ENCODE assay signal across 1 cellular context in the genomic region with DNA sequence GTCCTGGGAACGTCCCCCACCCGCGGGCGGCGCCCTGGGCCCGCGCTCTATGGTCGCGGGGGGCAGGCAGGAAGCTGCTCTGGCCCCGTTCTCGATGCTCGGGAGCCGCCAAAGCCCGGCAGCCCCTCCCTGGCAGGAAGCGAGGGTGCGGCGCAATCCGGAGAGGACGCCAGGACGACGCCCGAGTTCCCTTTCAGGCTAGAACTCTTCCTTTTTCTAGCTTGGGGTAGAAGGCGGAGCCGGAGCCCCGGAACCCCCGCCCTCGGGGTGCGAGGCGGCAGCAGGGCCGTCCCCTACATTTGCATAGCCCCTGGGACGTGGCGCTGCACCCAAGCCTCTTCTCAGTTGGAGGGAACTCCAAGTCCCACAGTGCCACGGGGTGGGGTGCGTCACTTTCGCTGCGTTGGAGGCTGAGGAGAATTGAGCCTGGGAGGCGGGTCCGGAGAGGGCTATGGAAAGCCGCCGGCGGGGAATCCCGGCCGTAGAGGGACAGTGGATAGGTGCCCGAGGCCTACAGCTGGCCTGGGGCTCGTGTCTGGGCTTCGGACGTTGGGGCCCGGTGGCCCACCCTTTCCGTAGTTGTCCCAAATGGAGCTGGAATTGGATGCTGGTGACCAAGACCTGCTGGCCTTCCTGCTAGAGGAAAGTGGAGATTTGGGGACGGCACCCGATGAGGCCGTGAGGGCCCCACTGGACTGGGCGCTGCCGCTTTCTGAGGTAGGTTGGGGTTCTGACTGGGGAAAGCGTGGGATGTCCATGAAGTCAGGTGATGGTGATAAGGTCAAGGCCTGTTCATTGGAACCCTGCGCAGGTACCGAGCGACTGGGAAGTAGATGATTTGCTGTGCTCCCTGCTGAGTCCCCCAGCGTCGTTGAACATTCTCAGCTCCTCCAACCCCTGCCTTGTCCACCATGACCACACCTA.
TF ChIP-seq lines count a peak whose summit lies in the region.

A gene with protein sequence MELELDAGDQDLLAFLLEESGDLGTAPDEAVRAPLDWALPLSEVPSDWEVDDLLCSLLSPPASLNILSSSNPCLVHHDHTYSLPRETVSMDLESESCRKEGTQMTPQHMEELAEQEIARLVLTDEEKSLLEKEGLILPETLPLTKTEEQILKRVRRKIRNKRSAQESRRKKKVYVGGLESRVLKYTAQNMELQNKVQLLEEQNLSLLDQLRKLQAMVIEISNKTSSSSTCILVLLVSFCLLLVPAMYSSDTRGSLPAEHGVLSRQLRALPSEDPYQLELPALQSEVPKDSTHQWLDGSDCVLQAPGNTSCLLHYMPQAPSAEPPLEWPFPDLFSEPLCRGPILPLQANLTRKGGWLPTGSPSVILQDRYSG (plus strand): TSS at position 482 of the 924 bp plus-strand sequence. CDS start 107 bp downstream, at position 589.
A gene with protein sequence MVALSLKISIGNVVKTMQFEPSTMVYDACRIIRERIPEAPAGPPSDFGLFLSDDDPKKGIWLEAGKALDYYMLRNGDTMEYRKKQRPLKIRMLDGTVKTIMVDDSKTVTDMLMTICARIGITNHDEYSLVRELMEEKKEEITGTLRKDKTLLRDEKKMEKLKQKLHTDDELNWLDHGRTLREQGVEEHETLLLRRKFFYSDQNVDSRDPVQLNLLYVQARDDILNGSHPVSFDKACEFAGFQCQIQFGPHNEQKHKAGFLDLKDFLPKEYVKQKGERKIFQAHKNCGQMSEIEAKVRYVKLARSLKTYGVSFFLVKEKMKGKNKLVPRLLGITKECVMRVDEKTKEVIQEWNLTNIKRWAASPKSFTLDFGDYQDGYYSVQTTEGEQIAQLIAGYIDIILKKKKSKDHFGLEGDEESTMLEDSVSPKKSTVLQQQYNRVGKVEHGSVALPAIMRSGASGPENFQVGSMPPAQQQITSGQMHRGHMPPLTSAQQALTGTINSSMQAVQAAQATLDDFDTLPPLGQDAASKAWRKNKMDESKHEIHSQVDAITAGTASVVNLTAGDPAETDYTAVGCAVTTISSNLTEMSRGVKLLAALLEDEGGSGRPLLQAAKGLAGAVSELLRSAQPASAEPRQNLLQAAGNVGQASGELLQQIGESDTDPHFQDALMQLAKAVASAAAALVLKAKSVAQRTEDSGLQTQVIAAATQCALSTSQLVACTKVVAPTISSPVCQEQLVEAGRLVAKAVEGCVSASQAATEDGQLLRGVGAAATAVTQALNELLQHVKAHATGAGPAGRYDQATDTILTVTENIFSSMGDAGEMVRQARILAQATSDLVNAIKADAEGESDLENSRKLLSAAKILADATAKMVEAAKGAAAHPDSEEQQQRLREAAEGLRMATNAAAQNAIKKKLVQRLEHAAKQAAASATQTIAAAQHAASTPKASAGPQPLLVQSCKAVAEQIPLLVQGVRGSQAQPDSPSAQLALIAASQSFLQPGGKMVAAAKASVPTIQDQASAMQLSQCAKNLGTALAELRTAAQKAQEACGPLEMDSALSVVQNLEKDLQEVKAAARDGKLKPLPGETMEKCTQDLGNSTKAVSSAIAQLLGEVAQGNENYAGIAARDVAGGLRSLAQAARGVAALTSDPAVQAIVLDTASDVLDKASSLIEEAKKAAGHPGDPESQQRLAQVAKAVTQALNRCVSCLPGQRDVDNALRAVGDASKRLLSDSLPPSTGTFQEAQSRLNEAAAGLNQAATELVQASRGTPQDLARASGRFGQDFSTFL (N-terminal part only) (minus strand): TSS at position 11 of the 924 bp plus-strand sequence. CDS start 6,501 bp downstream, outside the sequence.

TF ChIP-seq in HepG2, 621 proteins besides CTCF, POLR2A, EP300 and RAD21 (continued from another document and continues in another):
- TF ChIP-seq SOX6 (IDR thresholded peaks at IDR 0.05) (no peak), SOX6 (CRISPR knock-in tag; IDR thresholded peaks at IDR 0.05) (peak; percentile 68; the same call in 1 of the 2 replicates), ZNF382 (CRISPR knock-in tag; IDR thresholded peaks at IDR 0.05; ENCODE audit: borderline replicate concordance) (no peak), ZMAT3 (CRISPR knock-in tag; conservative IDR thresholded peaks at IDR 0.05) (peak; percentile 81), ATF1 (CRISPR knock-in tag; IDR thresholded peaks at IDR 0.05) (peak; percentile 91), ETV6 (CRISPR knock-in tag; conservative IDR thresholded peaks at IDR 0.05) (peak; percentile 78; the same call in 1 of the 2 replicates), CHD2 (IDR thresholded peaks at IDR 0.05; ENCODE audit: low read depth, low read length) (no peak), SAP130 (CRISPR knock-in tag; IDR thresholded peaks at IDR 0.05; ENCODE audit: low read depth) (peak; percentile 96), MIER3 (CRISPR knock-in tag; IDR thresholded peaks at IDR 0.05; ENCODE audit: borderline replicate concordance) (peak; percentile 78; the same call in 1 of the 2 replicates), KDM2A (CRISPR knock-in tag; IDR thresholded peaks at IDR 0.05; ENCODE audit: borderline replicate concordance, low read depth) (peak; percentile 89), ZSCAN30 (CRISPR knock-in tag; IDR thresholded peaks at IDR 0.05) (no peak), RARG (CRISPR knock-in tag; IDR thresholded peaks at IDR 0.05; ENCODE audit: low read depth) (0 out of 2 replicates have a peak, but pooled peaks have one; percentile 56), ZNF296 (CRISPR knock-in tag; conservative IDR thresholded peaks at IDR 0.05) (0 out of 2 replicates have a peak, but pooled peaks have one; percentile 37), ZNF747 (CRISPR knock-in tag; IDR thresholded peaks at IDR 0.05; ENCODE audit: borderline replicate concordance) (0 out of 2 replicates have a peak, but pooled peaks have one; percentile 66), ZMYM3 (CRISPR knock-in tag; IDR thresholded peaks at IDR 0.05) (no peak; the same call in 1 of the 2 replicates), ZBTB7B (CRISPR knock-in tag; IDR thresholded peaks at IDR 0.05) (peak; percentile 70), PHF8 (CRISPR knock-in tag; IDR thresholded peaks at IDR 0.05) (peak; percentile 80), NRL (CRISPR knock-in tag; IDR thresholded peaks at IDR 0.05; ENCODE audit: borderline replicate concordance) (peak; percentile 41; the same call in 1 of the 2 replicates), HDAC2 (CRISPR knock-in tag; IDR thresholded peaks at IDR 0.05) (peak; percentile 55), EEA1 (CRISPR knock-in tag; IDR thresholded peaks at IDR 0.05; ENCODE audit: borderline replicate concordance) (peak; percentile 55; the same call in 1 of the 2 replicates), RARA (CRISPR knock-in tag; IDR thresholded peaks at IDR 0.05) (peak; percentile 15; the same call in 1 of the 2 replicates), ZNF777 (CRISPR knock-in tag; IDR thresholded peaks at IDR 0.05) (peak; percentile 58), CENPX (CRISPR knock-in tag; IDR thresholded peaks at IDR 0.05) (no peak), SUZ12 (IDR thresholded peaks at IDR 0.05; ENCODE audit: low read depth, low read length) (peak; percentile 60), CBFB (CRISPR knock-in tag; IDR thresholded peaks at IDR 0.05) (peak; percentile 81), ZNF782 (CRISPR knock-in tag; IDR thresholded peaks at IDR 0.05; ENCODE audit: borderline replicate concordance) (no peak), PPARG (CRISPR knock-in tag; conservative IDR thresholded peaks at IDR 0.05) (no peak; the same call in 1 of the 2 replicates)
- TF ChIP-seq, protein P1, sequence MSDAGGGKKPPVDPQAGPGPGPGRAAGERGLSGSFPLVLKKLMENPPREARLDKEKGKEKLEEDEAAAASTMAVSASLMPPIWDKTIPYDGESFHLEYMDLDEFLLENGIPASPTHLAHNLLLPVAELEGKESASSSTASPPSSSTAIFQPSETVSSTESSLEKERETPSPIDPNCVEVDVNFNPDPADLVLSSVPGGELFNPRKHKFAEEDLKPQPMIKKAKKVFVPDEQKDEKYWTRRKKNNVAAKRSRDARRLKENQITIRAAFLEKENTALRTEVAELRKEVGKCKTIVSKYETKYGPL (CRISPR knock-in tag; IDR thresholded peaks at IDR 0.05) = no peak
- TF ChIP-seq, protein P2, sequence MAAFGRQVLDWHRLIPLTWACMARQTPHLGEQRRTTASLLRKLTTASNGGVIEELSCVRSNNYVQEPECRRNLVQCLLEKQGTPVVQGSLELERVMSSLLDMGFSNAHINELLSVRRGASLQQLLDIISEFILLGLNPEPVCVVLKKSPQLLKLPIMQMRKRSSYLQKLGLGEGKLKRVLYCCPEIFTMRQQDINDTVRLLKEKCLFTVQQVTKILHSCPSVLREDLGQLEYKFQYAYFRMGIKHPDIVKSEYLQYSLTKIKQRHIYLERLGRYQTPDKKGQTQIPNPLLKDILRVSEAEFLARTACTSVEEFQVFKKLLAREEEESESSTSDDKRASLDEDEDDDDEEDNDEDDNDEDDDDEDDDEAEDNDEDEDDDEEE (CRISPR knock-in tag; IDR thresholded peaks at IDR 0.05) = peak; percentile 61; the same call in 1 of the 2 replicates
- TF ChIP-seq, protein P3, sequence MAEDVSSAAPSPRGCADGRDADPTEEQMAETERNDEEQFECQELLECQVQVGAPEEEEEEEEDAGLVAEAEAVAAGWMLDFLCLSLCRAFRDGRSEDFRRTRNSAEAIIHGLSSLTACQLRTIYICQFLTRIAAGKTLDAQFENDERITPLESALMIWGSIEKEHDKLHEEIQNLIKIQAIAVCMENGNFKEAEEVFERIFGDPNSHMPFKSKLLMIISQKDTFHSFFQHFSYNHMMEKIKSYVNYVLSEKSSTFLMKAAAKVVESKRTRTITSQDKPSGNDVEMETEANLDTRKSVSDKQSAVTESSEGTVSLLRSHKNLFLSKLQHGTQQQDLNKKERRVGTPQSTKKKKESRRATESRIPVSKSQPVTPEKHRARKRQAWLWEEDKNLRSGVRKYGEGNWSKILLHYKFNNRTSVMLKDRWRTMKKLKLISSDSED (CRISPR knock-in tag; IDR thresholded peaks at IDR 0.05) = no peak
- TF ChIP-seq, protein P4, sequence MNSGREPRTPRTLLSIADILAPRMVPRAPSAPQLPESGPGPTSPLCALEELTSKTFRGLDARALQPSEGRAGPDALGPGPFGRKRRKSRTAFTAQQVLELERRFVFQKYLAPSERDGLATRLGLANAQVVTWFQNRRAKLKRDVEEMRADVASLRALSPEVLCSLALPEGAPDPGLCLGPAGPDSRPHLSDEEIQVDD (CRISPR knock-in tag; IDR thresholded peaks at IDR 0.05; ENCODE audit: borderline replicate concordance) = no peak
- TF ChIP-seq, protein P5, sequence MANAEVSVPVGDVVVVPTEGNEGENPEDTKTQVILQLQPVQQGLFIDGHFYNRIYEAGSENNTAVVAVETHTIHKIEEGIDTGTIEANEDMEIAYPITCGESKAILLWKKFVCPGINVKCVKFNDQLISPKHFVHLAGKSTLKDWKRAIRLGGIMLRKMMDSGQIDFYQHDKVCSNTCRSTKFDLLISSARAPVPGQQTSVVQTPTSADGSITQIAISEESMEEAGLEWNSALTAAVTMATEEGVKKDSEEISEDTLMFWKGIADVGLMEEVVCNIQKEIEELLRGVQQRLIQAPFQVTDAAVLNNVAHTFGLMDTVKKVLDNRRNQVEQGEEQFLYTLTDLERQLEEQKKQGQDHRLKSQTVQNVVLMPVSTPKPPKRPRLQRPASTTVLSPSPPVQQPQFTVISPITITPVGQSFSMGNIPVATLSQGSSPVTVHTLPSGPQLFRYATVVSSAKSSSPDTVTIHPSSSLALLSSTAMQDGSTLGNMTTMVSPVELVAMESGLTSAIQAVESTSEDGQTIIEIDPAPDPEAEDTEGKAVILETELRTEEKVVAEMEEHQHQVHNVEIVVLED (CRISPR knock-in tag; IDR thresholded peaks at IDR 0.05; ENCODE audit: borderline replicate concordance) = peak; percentile 94
- TF ChIP-seq, protein P6, sequence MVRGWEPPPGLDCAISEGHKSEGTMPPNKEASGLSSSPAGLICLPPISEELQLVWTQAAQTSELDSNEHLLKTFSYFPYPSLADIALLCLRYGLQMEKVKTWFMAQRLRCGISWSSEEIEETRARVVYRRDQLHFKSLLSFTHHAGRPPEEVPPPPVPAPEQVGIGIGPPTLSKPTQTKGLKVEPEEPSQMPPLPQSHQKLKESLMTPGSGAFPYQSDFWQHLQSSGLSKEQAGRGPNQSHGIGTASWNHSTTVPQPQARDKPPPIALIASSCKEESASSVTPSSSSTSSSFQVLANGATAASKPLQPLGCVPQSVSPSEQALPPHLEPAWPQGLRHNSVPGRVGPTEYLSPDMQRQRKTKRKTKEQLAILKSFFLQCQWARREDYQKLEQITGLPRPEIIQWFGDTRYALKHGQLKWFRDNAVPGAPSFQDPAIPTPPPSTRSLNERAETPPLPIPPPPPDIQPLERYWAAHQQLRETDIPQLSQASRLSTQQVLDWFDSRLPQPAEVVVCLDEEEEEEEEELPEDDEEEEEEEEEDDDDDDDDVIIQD (CRISPR knock-in tag; IDR thresholded peaks at IDR 0.05; ENCODE audit: low read depth) = peak; percentile 13; the same call in 1 of the 2 replicates
- TF ChIP-seq, protein P7, sequence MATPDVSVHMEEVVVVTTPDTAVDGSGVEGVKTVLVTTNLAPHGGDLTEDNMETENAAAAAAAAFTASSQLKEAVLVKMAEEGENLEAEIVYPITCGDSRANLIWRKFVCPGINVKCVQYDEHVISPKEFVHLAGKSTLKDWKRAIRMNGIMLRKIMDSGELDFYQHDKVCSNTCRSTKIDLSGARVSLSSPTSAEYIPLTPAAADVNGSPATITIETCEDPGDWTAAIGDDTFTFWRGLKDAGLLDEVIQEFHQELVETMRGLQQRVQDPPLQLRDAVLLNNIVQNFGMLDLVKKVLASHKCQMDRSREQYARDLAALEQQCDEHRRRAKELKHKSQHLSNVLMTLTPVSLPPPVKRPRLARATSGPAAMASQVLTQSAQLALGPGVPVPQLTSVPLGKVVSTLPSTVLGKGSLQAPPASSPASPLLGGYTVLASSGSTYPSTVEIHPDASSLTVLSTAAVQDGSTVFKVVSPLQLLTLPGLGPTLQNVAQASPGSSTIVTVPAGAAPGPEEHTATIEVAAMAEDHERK (CRISPR knock-in tag; IDR thresholded peaks at IDR 0.05; ENCODE audit: low read depth) = peak; percentile 74
- TF ChIP-seq, protein P8, sequence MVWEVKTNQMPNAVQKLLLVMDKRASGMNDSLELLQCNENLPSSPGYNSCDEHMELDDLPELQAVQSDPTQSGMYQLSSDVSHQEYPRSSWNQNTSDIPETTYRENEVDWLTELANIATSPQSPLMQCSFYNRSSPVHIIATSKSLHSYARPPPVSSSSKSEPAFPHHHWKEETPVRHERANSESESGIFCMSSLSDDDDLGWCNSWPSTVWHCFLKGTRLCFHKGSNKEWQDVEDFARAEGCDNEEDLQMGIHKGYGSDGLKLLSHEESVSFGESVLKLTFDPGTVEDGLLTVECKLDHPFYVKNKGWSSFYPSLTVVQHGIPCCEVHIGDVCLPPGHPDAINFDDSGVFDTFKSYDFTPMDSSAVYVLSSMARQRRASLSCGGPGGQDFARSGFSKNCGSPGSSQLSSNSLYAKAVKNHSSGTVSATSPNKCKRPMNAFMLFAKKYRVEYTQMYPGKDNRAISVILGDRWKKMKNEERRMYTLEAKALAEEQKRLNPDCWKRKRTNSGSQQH (CRISPR knock-in tag; IDR thresholded peaks at IDR 0.05; ENCODE audit: low read depth) = peak; percentile 65
